In genomic region chr1:204495078-204495753, GRCh38 we compare ENCODE assay signal across 8 cellular contexts. TPM values are rescaled to one million over a fixed set of nuclear protein-coding genes. Genes with fewer than 3 reads are reported as not detected.
DNase-seq lines count a peak whose midpoint lies in the region; ATAC-seq and TF ChIP-seq lines count a peak whose summit lies in the region.

No MANE protein-coding gene starts in this region.

- ATAC-seq in GM18520 (IDR thresholded peaks at IDR 0.05; ENCODE audit: unreplicated experiment) (peak; percentile 21), HG02588 (IDR thresholded peaks at IDR 0.05; ENCODE audit: unreplicated experiment) (peak; percentile 18)
- peak; percentile 55 for ATAC-seq in effector memory CD8-positive, alpha-beta T cell (replicated peaks)

- peaks cover 72% of the 10 kb centered on the region for H3K4me1 ChIP-seq in OCI-LY1 (ENCODE audit: insufficient read depth, low read length, severe bottlenecking)

- peak overlapping the region; percentile 93 for H3K4me3 ChIP-seq in OCI-LY1 (ENCODE audit: low read depth, low read length, poor library complexity, severe bottlenecking)

- peaks cover 33% of the 10 kb centered on the region for H3K79me2 ChIP-seq in OCI-LY1 (ENCODE audit: insufficient read depth, low read length)

- peak in 2 of 3 experiments; percentile 30 to 35 for DNase-seq in effector memory CD8-positive, alpha-beta T cell
- DNase-seq in osteocyte (ENCODE audit: extremely low spot score, unreplicated experiment) = no peak
- no peak for DNase-seq in amygdala (lab: John Stamatoyannopoulos, UW)
- no peak for DNase-seq in NCI-H82 treated with DMSO at 0.1 percent for 48 hours (lab: John Stamatoyannopoulos, UW; ENCODE audit: unreplicated experiment)
- DNase-seq in hepatic stellate cell (ENCODE audit: low spot score) = no peak

- peak overlapping the region; percentile 97 to 98 for H3K27ac Mint-ChIP-seq in effector memory CD8-positive, alpha-beta T cell
- peak overlapping the region; percentile 82 for H3K27ac Mint-ChIP-seq in osteocyte (ENCODE audit: unreplicated experiment)

- no peaks in the 10 kb centered on the region for H3K9me3 Mint-ChIP-seq in effector memory CD8-positive, alpha-beta T cell
- no peaks in the 10 kb centered on the region for H3K9me3 Mint-ChIP-seq in osteocyte (ENCODE audit: unreplicated experiment)

- peak overlapping the region; percentile 92 for H3K4me2 ChIP-seq in OCI-LY1 (ENCODE audit: low read length)

- no peak for TF ChIP-seq CTCF in OCI-LY1 (IDR thresholded peaks at IDR 0.05; ENCODE audit: low read length)
- TF ChIP-seq CTCF in osteocyte (IDR thresholded peaks at IDR 0.05) = no peak

- no peaks in the 10 kb centered on the region for H3K9me3 ChIP-seq in OCI-LY1 (ENCODE audit: low read length)

- no peaks in the 10 kb centered on the region for H3K9me2 ChIP-seq in OCI-LY1 (ENCODE audit: low read depth, low read length)

- H3K27me3 ChIP-seq in OCI-LY1 (ENCODE audit: insufficient read depth, low read length) = no peaks in the 10 kb centered on the region

- no peaks in the 10 kb centered on the region for H4K20me1 ChIP-seq in OCI-LY1 (ENCODE audit: insufficient read depth, low read length)

- H3K4me1 Mint-ChIP-seq in effector memory CD8-positive, alpha-beta T cell (ENCODE audit: low read depth in 2 of 2) = peaks cover 31 to 38% of the 10 kb centered on the region in 2 donors
- H3K4me1 Mint-ChIP-seq in osteocyte (ENCODE audit: unreplicated experiment) = peaks cover 29% of the 10 kb centered on the region

- peaks cover 9% of the 10 kb centered on the region for H3K36me3 Mint-ChIP-seq in effector memory CD8-positive, alpha-beta T cell (ENCODE audit: insufficient read depth)
- H3K36me3 Mint-ChIP-seq in osteocyte (ENCODE audit: unreplicated experiment) = no peaks in the 10 kb centered on the region

- H3K9ac ChIP-seq in OCI-LY1 (ENCODE audit: low read length) = peak overlapping the region; percentile 93

- H3K27ac ChIP-seq in OCI-LY1 (ENCODE audit: low read depth, low read length, poor library complexity, severe bottlenecking) = peak overlapping the region; percentile 99

- no peaks in the 10 kb centered on the region for H3K27me3 Mint-ChIP-seq in effector memory CD8-positive, alpha-beta T cell
- peaks cover 5% of the 10 kb centered on the region for H3K27me3 Mint-ChIP-seq in osteocyte (ENCODE audit: unreplicated experiment)

- peaks cover 8% of the 10 kb centered on the region for H3F3A ChIP-seq in OCI-LY1 (ENCODE audit: insufficient read depth, low read length)

- H3K4me3 Mint-ChIP-seq in effector memory CD8-positive, alpha-beta T cell = peak overlapping the region; percentile 96 to 97
- H3K4me3 Mint-ChIP-seq in osteocyte (ENCODE audit: unreplicated experiment) = peak overlapping the region; percentile 89

- H3K36me3 ChIP-seq in OCI-LY1 (ENCODE audit: insufficient read depth, low read length) = peaks cover 13% of the 10 kb centered on the region; the same call in 1 of the 2 replicates

- H2AFZ ChIP-seq in OCI-LY1 (ENCODE audit: low read length) = no peak overlapping the region

RNA-seq across cellular contexts. Expression of gene PIK3C2B, which starts 0.6 kb away (rescaled TPM):
- 14.9 and 17.5 TPM in 2 replicates for total RNA-seq in osteocyte

RNA-seq across cellular contexts. Expression of gene MDM4, which starts 21.0 kb away (rescaled TPM):
- total RNA-seq in osteocyte = 70.8 and 77.3 TPM in 2 replicates

Comparison
In these comparisons a context has a peak if more than half of its experiments do, and no peak if none do; other contexts are left out.
1. DNase-seq: peak in effector memory CD8-positive, alpha-beta T cell (2 of 3); none in osteocyte (single experiment), amygdala (0 of 56), NCI-H82 treated with DMSO at 0.1 percent for 48 hours (single experiment) and hepatic stellate cell (single experiment).
2. Peak in every context shown above with its lines, with median percentiles within 50 percentile points of each other: ATAC-seq.